In genomic region chr7:27152816-27153486, GRCh38 we compare ENCODE assay signal across 11 cellular contexts. TPM values are rescaled to one million over a fixed set of nuclear protein-coding genes. Genes with fewer than 3 reads are reported as not detected.
DNase-seq lines count a peak whose midpoint lies in the region; ATAC-seq, FAIRE-seq and TF ChIP-seq lines count a peak whose summit lies in the region.
"Had no signal": no experiment of that assay in that cellular context is flagged by ENCODE, and none has a peak within 500 bp of the region (broad histone marks: within the 10 kb centered on the region; RNA-seq: fewer than 3 reads in every experiment).

No MANE protein-coding gene starts in this region.

- RAD21 ChIA-PET in HCT116 (lab: Charles Lee; ENCODE audit: low non-redundant PET in 1 of 2, low total read pairs in 2 of 2, uncharacterized antibody in 2 of 2, unreplicated experiment in 2 of 2): no interaction called here

- H3K4me2 ChIP-seq in HCT116 (ENCODE audit: low read length): peak overlapping the region; percentile 95

- H3K4me1 ChIP-seq in HCT116 (ENCODE audit: control insufficient read depth in 1 of 2, insufficient read depth in 2 of 2, low read length in 2 of 2) (peaks cover 23 to 72% of the 10 kb centered on the region in 2 experiments), kidney (ENCODE audit: control insufficient read depth in 1 of 2, insufficient read depth in 1 of 2, low read depth in 1 of 2, low read length in 2 of 2) (peaks cover 16 to 22% of the 10 kb centered on the region in 2 donors), skeletal muscle tissue (ENCODE audit: control insufficient read depth in 3 of 3, insufficient read depth in 3 of 3, low read length in 3 of 3) (peaks cover 54 to 60% (median 54%) of the 10 kb centered on the region in 3 donors)

- H3K27me3 ChIP-seq in HCT116 (ENCODE audit: insufficient read depth, low read length): no peaks in the 10 kb centered on the region
- peaks cover 0 to 8% (median 0%) of the 10 kb centered on the region in 3 donors for H3K27me3 ChIP-seq in skeletal muscle tissue (ENCODE audit: control insufficient read depth in 3 of 3, insufficient read depth in 3 of 3, low read length in 3 of 3)

- no peak for TF ChIP-seq CTCF in HCT116 (IDR thresholded peaks at IDR 0.05 in 2 of 3, conservative IDR thresholded peaks at IDR 0.05 in 1 of 3; ENCODE audit: borderline replicate concordance in 1 of 3, insufficient read depth in 1 of 3, low read depth in 2 of 3, low read length in 2 of 3)
- no peak for TF ChIP-seq CTCF in VCaP (conservative IDR thresholded peaks at IDR 0.05)
- no peak for TF ChIP-seq CTCF in kidney (IDR thresholded peaks at IDR 0.05; ENCODE audit: borderline replicate concordance, extremely low read depth, insufficient read depth)

- no peaks in the 10 kb centered on the region for H4K20me1 ChIP-seq in HCT116 (ENCODE audit: insufficient read depth)

- CTCF ChIA-PET in HCT116 (lab: Charles Lee): interaction anchor here (1.1 to 1.6 kb wide), 2 partner anchors 8 to 10 kb away, joined by 4 to 6 read pairs; no protein-coding TSS in a partner anchor

- H3K4me3 ChIP-seq in HCT116 (replicated peaks in 1 of 2; ENCODE audit: low read depth in 1 of 2, low read length in 2 of 2): peak overlapping the region; percentile 60 to 71
- peak overlapping the region; percentile 56 to 83 for H3K4me3 ChIP-seq in kidney (ENCODE audit: low read length in 2 of 2)
- H3K4me3 ChIP-seq in skeletal muscle tissue (ENCODE audit: low read length in 3 of 3): peak overlapping the region; percentile 89 to 98 (median 94)

- intact Hi-C loops in HCT116 (cut with micrococcal nuclease) (loop anchor here (5.0 kb wide), 1 partner anchor 301 kb away; no protein-coding TSS in a partner anchor), kidney (cut with DNase I) (loop anchor here (10.0 kb wide), 1 partner anchor 778 kb away; no protein-coding TSS in a partner anchor)

- no TSS peak for BruUV-seq in HCT116 (replicated peaks; lab: Mats Ljungman, UMichigan)

- no peak for ATAC-seq in HCT116
- no peak for ATAC-seq in GM18520 (IDR thresholded peaks at IDR 0.05; ENCODE audit: unreplicated experiment)
- ATAC-seq in HG02938 (IDR thresholded peaks at IDR 0.05; ENCODE audit: unreplicated experiment): no peak
- no peak for ATAC-seq in HG03280 (IDR thresholded peaks at IDR 0.05; ENCODE audit: unreplicated experiment)

- H3K79me2 ChIP-seq in HCT116 (ENCODE audit: insufficient read depth, low read length): peaks cover 49% of the 10 kb centered on the region

- no peak for FAIRE-seq in kidney (lab: Jason Lieb, UNC)

- H3K36me3 ChIP-seq in HCT116 (ENCODE audit: control insufficient read depth in 1 of 2, insufficient read depth in 2 of 2, low read length in 2 of 2) (no peaks in the 10 kb centered on the region), kidney (ENCODE audit: control insufficient read depth in 1 of 2, insufficient read depth in 2 of 2, low read length in 2 of 2) (no peaks in the 10 kb centered on the region), skeletal muscle tissue (ENCODE audit: control insufficient read depth in 3 of 3, insufficient read depth in 3 of 3, low read length in 3 of 3) (peaks cover 0 to 2% (median 0%) of the 10 kb centered on the region in 3 donors)

- TF ChIP-seq RAD21 in HCT116 (IDR thresholded peaks at IDR 0.05; ENCODE audit: low read depth): no peak

- peak overlapping the region; percentile 82 for H3K27ac ChIP-seq in HCT116 (ENCODE audit: low read depth, low read length)
- peak overlapping the region; percentile 94 for H3K27ac ChIP-seq in VCaP
- H3K27ac ChIP-seq in kidney (ENCODE audit: low read depth in 2 of 2, low read length in 2 of 2): peak overlapping the region; percentile 97 to 98
- peak overlapping the region; percentile 78 for H3K27ac ChIP-seq in skeletal muscle tissue (ENCODE audit: low read depth, low read length)
- H3K27ac ChIP-seq in substantia nigra (ENCODE audit: low read depth, low read length, poor library complexity, severe bottlenecking): no peak overlapping the region
- H3K27ac ChIP-seq: dorsolateral prefrontal cortex had no signal

- H3K9me3 ChIP-seq in HCT116 (ENCODE audit: control insufficient read depth in 1 of 2, insufficient read depth in 1 of 2, low read depth in 1 of 2, low read length in 2 of 2): no peaks in the 10 kb centered on the region
- no peaks in the 10 kb centered on the region for H3K9me3 ChIP-seq in kidney (ENCODE audit: control insufficient read depth in 1 of 2, low read length in 2 of 2)
- no peaks in the 10 kb centered on the region for H3K9me3 ChIP-seq in skeletal muscle tissue (ENCODE audit: control insufficient read depth in 3 of 3, low read length in 3 of 3)

- peak overlapping the region; percentile 76 for H2AFZ ChIP-seq in HCT116 (ENCODE audit: low read depth, low read length, poor library complexity, severe bottlenecking)

- POLR2A ChIA-PET in HCT116 (lab: Charles Lee): interaction anchor here (1.5 kb wide), 1 partner anchor 9 kb away, joined by 4 read pairs; no protein-coding TSS in a partner anchor

- peak overlapping the region; percentile 74 for H3K9ac ChIP-seq in HCT116 (ENCODE audit: low read length)
- H3K9ac ChIP-seq in kidney (ENCODE audit: low read length in 2 of 2): peak overlapping the region in 1 of 2 donors; percentile 85
- peak overlapping the region; percentile 91 to 96 (median 93) for H3K9ac ChIP-seq in skeletal muscle tissue (ENCODE audit: low read depth in 1 of 3, low read length in 3 of 3)

- TF ChIP-seq POLR2A in HCT116 (IDR thresholded peaks at IDR 0.05; ENCODE audit: borderline replicate concordance, extremely low read depth, insufficient read depth, insufficient read length): no peak

- H3K9me2 ChIP-seq in HCT116 (ENCODE audit: insufficient read depth): no peaks in the 10 kb centered on the region

- no peak for DNase-seq in HCT116 (ENCODE audit: low read depth, low spot score)
- peak; percentile 73 for DNase-seq in kidney
- no peak for DNase-seq in substantia nigra (lab: John Stamatoyannopoulos, UW)
- DNase-seq: activated gamma-delta T cell, NCI-H1105 treated with DMSO at 0.1 percent for 48 hours had no signal

TF ChIP-seq in HCT116, 20 proteins besides CTCF, POLR2A, EP300 and RAD21:
- TF ChIP-seq EGR1 (IDR thresholded peaks at IDR 0.05; ENCODE audit: low read depth) (no peak), SRF (IDR thresholded peaks at IDR 0.05; ENCODE audit: low read depth) (no peak), EZH2phosphoT487 (IDR thresholded peaks at IDR 0.05; ENCODE audit: borderline replicate concordance) (no peak), SP1 (IDR thresholded peaks at IDR 0.05; ENCODE audit: low read depth) (no peak), POLR2AphosphoS5 (IDR thresholded peaks at IDR 0.05; ENCODE audit: low read depth, low read length) (no peak), ELF1 (IDR thresholded peaks at IDR 0.05; ENCODE audit: borderline replicate concordance, low read depth) (no peak), EZH2 (IDR thresholded peaks at IDR 0.05) (no peak), FOSL1 (IDR thresholded peaks at IDR 0.05; ENCODE audit: low read depth) (no peak)
TF ChIP-seq in HCT116: peak in this region for 0.

RNA-seq across cellular contexts. Expression of gene HOXA3, which starts 0.6 kb away (rescaled TPM):
- total RNA-seq in HCT116 (2021; ENCODE audit: unreplicated experiment) (9.2 TPM), kidney (21.2 TPM), skeletal muscle tissue (3.7 TPM)
- polyA plus RNA-seq in HCT116 (2012): 5.6 and 5.7 TPM in 2 replicates
- 6.3 TPM for polyA plus RNA-seq in kidney (ENCODE audit: insufficient read depth, low read depth, low replicate concordance)

RNA-seq across cellular contexts. Expression of gene HOXA7, which starts 3.5 kb away (rescaled TPM):
- total RNA-seq in HCT116 (2021; ENCODE audit: unreplicated experiment) (15.0 TPM), kidney (31.3 TPM), skeletal muscle tissue (1.6 TPM)
- polyA plus RNA-seq in HCT116 (2012): 8.0 and 10.6 TPM in 2 replicates
- 23.8 TPM for polyA plus RNA-seq in kidney (ENCODE audit: insufficient read depth, low read depth, low replicate concordance)
- total RNA-seq: dorsolateral prefrontal cortex had no signal

RNA-seq across cellular contexts. Expression of gene HOXA6, which starts 5.4 kb away (rescaled TPM):
- total RNA-seq in HCT116 (2021; ENCODE audit: unreplicated experiment): 12.7 TPM
- 3.9 and 4.9 TPM in 2 replicates for polyA plus RNA-seq in HCT116 (2012)
- total RNA-seq in kidney: 22.0 TPM
- polyA plus RNA-seq in kidney (ENCODE audit: insufficient read depth, low read depth, low replicate concordance): 1.1 TPM
- total RNA-seq in skeletal muscle tissue: 3.1 TPM
- total RNA-seq: dorsolateral prefrontal cortex had no signal

RNA-seq across cellular contexts. Expression of gene HOXA5, which starts 9.5 kb away (rescaled TPM):
- 6.7 TPM for total RNA-seq in HCT116 (2021; ENCODE audit: unreplicated experiment)
- 3.2 and 7.2 TPM in 2 replicates for polyA plus RNA-seq in HCT116 (2012)
- total RNA-seq in kidney: 38.0 TPM
- 19.4 TPM for polyA plus RNA-seq in kidney (ENCODE audit: insufficient read depth, low read depth, low replicate concordance)
- total RNA-seq in skeletal muscle tissue: 4.2 TPM

RNA-seq across cellular contexts. Expression of gene HOXA9, which starts 12.4 kb away (rescaled TPM):
- 91.0 TPM for total RNA-seq in HCT116 (2021; ENCODE audit: unreplicated experiment)
- 48.2 and 62.8 TPM in 2 replicates for polyA plus RNA-seq in HCT116 (2012)
- 36.8 TPM for total RNA-seq in kidney
- 36.7 TPM for polyA plus RNA-seq in kidney (ENCODE audit: insufficient read depth, low read depth, low replicate concordance)
- 7.8 TPM for total RNA-seq in skeletal muscle tissue
- total RNA-seq: dorsolateral prefrontal cortex had no signal
